35 cellular contexts compared by ENCODE assay signal in the genomic region with DNA sequence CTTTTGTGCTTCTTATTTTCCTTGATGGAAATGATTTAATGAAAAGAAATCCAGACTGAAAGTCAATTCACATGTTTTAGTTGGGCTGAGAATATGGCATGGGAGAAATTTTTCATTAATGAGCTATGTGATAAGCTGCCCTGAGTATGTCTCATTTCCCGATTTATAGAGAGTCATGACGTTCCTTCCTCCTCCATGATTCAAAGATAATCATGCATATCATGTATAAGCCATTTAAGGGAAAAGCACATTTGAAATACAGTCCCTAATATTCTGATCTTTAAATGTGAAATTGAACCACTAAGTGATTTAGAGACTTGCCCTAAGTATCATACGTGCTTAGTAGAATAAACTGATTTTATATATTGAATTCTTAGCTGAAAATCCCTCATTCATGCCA.
"Had no signal": no experiment of that assay in that cellular context is flagged by ENCODE, and none has a peak within 500 bp of the region (broad histone marks: within the 10 kb centered on the region; RNA-seq: fewer than 3 reads in every experiment).

No MANE protein-coding gene starts in this region.

- H3K36me3 ChIP-seq: MG63 had no signal

- H3K9ac ChIP-seq: KMS-11 had no signal

- H3K4me2 ChIP-seq: KMS-11 had no signal

- DNase-seq: Karpas-422, Kasumi-1, KG1, MG63, MM.1S, MV-4-11, NCI-H1048, NCI-H1092, NCI-H1092 treated with DMSO at 0.1 percent for 48 hours, NCI-H1105, NCI-H1105 treated with DMSO at 0.1 percent for 48 hours, NCI-H1417, NCI-H1417 treated with DMSO at 0.1 percent for 48 hours, NCI-H1436, NCI-H1436 treated with DMSO at 0.1 percent for 48 hours, NCI-H146, NCI-H1694, NCI-H1694 treated with DMSO at 0.1 percent for 48 hours, NCI-H187, NCI-H187 treated with DMSO at 0.1 percent for 48 hours, NCI-H1930, NCI-H2029, NCI-H2029 treated with DMSO at 0.1 percent for 48 hours, NCI-H2081, NCI-H2081 treated with DMSO at 0.1 percent for 48 hours, NCI-H2107, NCI-H2171, NCI-H2171 treated with DMSO at 0.1 percent for 48 hours, NCI-H2227 treated with DMSO at 0.1 percent for 48 hours, NCI-H226, NCI-H345, NCI-H446, NCI-H446 treated with DMSO at 0.1 percent for 48 hours, NCI-H510A had no signal

- H3K4me3 ChIP-seq: MG63 had no signal

- H3K9me3 ChIP-seq: MG63 had no signal

- H3K27ac ChIP-seq: KMS-11 had no signal

- H3K27me3 ChIP-seq: MG63 had no signal
